In the genomic region with DNA sequence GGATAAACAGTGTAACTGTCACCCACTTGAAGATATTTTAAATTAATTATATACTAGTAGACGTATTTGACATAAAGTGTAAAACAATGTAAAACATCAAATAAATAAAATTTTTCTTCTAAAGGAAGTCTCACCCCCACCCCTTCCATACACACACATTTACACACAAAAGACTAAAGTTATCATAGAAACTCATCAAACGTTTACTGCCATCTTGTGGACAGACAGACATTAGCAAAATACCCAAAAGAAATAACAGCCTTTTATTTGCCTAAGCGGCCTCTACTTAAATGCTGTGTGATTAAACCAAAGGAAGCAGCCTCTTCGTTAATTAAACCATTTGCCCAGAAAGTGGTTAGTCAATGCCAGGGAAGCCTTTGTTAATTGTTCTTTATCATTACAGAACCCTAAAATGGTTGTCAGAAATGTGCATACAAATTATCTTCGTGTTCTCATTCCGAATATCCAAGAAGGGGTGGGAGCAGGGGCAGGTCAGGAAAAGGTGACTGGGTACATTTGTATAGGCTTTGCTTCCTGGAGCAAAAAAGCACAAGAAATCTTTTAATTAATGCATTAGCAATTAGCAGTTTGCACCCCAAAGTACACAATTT, we compare ENCODE assay signal across 1 cellular context.
TF ChIP-seq lines count a peak whose summit lies in the region.

No MANE protein-coding gene starts in this region.

TF ChIP-seq in K562, 482 proteins besides CTCF, POLR2A, EP300 and RAD21 (continued from another document):
- TF ChIP-seq, protein P1, sequence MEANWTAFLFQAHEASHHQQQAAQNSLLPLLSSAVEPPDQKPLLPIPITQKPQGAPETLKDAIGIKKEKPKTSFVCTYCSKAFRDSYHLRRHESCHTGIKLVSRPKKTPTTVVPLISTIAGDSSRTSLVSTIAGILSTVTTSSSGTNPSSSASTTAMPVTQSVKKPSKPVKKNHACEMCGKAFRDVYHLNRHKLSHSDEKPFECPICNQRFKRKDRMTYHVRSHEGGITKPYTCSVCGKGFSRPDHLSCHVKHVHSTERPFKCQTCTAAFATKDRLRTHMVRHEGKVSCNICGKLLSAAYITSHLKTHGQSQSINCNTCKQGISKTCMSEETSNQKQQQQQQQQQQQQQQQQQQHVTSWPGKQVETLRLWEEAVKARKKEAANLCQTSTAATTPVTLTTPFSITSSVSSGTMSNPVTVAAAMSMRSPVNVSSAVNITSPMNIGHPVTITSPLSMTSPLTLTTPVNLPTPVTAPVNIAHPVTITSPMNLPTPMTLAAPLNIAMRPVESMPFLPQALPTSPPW (CRISPR knock-in tag; IDR thresholded peaks at IDR 0.05): peak; percentile 30; the same call in 1 of the 2 replicates
- TF ChIP-seq TRIM24 (IDR thresholded peaks at IDR 0.05) (no peak), DIDO1 (tag; IDR thresholded peaks at IDR 0.05; ENCODE audit: low read depth) (no peak), ILK (tag; IDR thresholded peaks at IDR 0.05; ENCODE audit: borderline replicate concordance, low read depth) (no peak), CBFA2T3 (IDR thresholded peaks at IDR 0.05) (no peak), GATA2 (CRISPR knock-in tag; IDR thresholded peaks at IDR 0.05) (peak; percentile 68), RBM34 (IDR thresholded peaks at IDR 0.05; ENCODE audit: borderline replicate concordance, insufficient read depth, low read length) (no peak), TOE1 (IDR thresholded peaks at IDR 0.05; ENCODE audit: borderline replicate concordance) (no peak), TOE1 (CRISPR knock-in tag; IDR thresholded peaks at IDR 0.05; ENCODE audit: borderline replicate concordance, low read depth) (no peak), XRCC3 (IDR thresholded peaks at IDR 0.05) (no peak)
- TF ChIP-seq, protein P2, sequence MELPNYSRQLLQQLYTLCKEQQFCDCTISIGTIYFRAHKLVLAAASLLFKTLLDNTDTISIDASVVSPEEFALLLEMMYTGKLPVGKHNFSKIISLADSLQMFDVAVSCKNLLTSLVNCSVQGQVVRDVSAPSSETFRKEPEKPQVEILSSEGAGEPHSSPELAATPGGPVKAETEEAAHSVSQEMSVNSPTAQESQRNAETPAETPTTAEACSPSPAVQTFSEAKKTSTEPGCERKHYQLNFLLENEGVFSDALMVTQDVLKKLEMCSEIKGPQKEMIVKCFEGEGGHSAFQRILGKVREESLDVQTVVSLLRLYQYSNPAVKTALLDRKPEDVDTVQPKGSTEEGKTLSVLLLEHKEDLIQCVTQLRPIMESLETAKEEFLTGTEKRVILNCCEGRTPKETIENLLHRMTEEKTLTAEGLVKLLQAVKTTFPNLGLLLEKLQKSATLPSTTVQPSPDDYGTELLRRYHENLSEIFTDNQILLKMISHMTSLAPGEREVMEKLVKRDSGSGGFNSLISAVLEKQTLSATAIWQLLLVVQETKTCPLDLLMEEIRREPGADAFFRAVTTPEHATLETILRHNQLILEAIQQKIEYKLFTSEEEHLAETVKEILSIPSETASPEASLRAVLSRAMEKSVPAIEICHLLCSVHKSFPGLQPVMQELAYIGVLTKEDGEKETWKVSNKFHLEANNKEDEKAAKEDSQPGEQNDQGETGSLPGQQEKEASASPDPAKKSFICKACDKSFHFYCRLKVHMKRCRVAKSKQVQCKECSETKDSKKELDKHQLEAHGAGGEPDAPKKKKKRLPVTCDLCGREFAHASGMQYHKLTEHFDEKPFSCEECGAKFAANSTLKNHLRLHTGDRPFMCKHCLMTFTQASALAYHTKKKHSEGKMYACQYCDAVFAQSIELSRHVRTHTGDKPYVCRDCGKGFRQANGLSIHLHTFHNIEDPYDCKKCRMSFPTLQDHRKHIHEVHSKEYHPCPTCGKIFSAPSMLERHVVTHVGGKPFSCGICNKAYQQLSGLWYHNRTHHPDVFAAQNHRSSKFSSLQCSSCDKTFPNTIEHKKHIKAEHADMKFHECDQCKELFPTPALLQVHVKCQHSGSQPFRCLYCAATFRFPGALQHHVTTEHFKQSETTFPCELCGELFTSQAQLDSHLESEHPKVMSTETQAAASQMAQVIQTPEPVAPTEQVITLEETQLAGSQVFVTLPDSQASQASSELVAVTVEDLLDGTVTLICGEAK (IDR thresholded peaks at IDR 0.05): no peak
- TF ChIP-seq, protein P2 (CRISPR knock-in tag; IDR thresholded peaks at IDR 0.05): no peak
- TF ChIP-seq, protein P3, sequence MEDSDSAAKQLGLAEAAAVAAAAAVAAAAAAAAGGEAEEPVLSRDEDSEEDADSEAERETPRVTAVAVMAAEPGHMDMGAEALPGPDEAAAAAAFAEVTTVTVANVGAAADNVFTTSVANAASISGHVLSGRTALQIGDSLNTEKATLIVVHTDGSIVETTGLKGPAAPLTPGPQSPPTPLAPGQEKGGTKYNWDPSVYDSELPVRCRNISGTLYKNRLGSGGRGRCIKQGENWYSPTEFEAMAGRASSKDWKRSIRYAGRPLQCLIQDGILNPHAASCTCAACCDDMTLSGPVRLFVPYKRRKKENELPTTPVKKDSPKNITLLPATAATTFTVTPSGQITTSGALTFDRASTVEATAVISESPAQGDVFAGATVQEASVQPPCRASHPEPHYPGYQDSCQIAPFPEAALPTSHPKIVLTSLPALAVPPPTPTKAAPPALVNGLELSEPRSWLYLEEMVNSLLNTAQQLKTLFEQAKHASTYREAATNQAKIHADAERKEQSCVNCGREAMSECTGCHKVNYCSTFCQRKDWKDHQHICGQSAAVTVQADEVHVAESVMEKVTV (CRISPR knock-in tag; IDR thresholded peaks at IDR 0.05): peak; percentile 70
- TF ChIP-seq, protein P4, sequence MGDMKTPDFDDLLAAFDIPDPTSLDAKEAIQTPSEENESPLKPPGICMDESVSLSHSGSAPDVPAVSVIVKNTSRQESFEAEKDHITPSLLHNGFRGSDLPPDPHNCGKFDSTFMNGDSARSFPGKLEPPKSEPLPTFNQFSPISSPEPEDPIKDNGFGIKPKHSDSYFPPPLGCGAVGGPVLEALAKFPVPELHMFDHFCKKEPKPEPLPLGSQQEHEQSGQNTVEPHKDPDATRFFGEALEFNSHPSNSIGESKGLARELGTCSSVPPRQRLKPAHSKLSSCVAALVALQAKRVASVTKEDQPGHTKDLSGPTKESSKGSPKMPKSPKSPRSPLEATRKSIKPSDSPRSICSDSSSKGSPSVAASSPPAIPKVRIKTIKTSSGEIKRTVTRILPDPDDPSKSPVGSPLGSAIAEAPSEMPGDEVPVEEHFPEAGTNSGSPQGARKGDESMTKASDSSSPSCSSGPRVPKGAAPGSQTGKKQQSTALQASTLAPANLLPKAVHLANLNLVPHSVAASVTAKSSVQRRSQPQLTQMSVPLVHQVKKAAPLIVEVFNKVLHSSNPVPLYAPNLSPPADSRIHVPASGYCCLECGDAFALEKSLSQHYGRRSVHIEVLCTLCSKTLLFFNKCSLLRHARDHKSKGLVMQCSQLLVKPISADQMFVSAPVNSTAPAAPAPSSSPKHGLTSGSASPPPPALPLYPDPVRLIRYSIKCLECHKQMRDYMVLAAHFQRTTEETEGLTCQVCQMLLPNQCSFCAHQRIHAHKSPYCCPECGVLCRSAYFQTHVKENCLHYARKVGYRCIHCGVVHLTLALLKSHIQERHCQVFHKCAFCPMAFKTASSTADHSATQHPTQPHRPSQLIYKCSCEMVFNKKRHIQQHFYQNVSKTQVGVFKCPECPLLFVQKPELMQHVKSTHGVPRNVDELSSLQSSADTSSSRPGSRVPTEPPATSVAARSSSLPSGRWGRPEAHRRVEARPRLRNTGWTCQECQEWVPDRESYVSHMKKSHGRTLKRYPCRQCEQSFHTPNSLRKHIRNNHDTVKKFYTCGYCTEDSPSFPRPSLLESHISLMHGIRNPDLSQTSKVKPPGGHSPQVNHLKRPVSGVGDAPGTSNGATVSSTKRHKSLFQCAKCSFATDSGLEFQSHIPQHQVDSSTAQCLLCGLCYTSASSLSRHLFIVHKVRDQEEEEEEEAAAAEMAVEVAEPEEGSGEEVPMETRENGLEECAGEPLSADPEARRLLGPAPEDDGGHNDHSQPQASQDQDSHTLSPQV (IDR thresholded peaks at IDR 0.05): no peak
